In the genomic region with DNA sequence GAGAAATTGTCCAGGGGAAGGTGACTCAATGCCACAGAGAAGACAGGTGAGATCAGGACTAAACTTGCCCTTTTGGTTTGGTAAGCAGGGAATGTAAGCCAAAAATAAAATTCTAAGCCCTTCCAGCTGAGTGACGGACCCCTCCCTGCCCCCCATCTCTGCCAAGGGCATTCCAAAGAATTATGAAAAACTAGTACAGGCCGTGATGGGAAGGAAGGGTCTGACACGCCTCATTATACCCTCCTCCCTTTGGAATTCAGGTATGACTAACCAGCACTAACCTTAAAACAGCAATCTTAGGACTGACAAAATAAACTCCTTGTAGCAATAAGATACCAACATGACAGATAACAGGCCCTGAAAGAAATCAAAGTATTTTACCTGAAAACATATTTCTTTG, we compare ENCODE assay signal across 13 cellular contexts.
"Had no signal": no experiment of that assay in that cellular context is flagged by ENCODE, and none has a peak within 500 bp of the region (broad histone marks: within the 10 kb centered on the region; RNA-seq: fewer than 3 reads in every experiment).

No MANE protein-coding gene starts in this region.

- H3K4me3 ChIP-seq: colonic mucosa, mucosa of descending colon, uterus had no signal

- H3K27me3 ChIP-seq: colonic mucosa, uterus had no signal

- DNase-seq: activated CD4-positive, alpha-beta memory T cell treated with anti-CD3 and anti-CD28 coated beads, Interleukin-2, amount 10 ng/mL, durations not matched to agents 7 days and 5 days; activated CD4-positive, alpha-beta T cell treated with anti-CD3 and anti-CD28 coated beads for 36 hours; activated naive CD4-positive, alpha-beta T cell treated with anti-CD3 and anti-CD28 coated beads, Interleukin-2, amount 10 ng/mL, durations not matched to agents 7 days and 5 days; activated T-cell treated with anti-CD3 and anti-CD28 coated beads, Interleukin-2, amount 50 U/mL, for 24 hours; central memory CD4-positive, alpha-beta T cell; colonic mucosa; foreskin melanocyte; head of caudate nucleus; mucosa of descending colon; naive thymus-derived CD4-positive, alpha-beta T cell; T-helper 17 cell; uterus had no signal

- H3K36me3 ChIP-seq: colonic mucosa, uterus had no signal

- FAIRE-seq: endothelial cell of umbilical vein had no signal
